8 cellular contexts compared by ENCODE assay signal in genomic region chr6:32968770-32969684, GRCh38. TPM values are rescaled to one million over a fixed set of nuclear protein-coding genes. Genes with fewer than 3 reads are reported as not detected.
A peak's percentile ranks its signal among the peaks of the same experiment; 100 is the strongest.
DNase-seq lines count a peak whose midpoint lies in the region; TF ChIP-seq lines count a peak whose summit lies in the region.

No MANE protein-coding gene starts in this region.

- no peak for TF ChIP-seq EP300 in esophagus muscularis mucosa (IDR thresholded peaks at IDR 0.05)

- H2AFZ ChIP-seq in OCI-LY7 (ENCODE audit: low read length): 0 out of 2 replicates have a peak overlapping the region, but pooled peaks have one; percentile 2

- 2% methylated on average over 25 of the region's 47 CpGs for WGBS in esophagus muscularis mucosa

- intact Hi-C loops in OCI-LY7 (cut with micrococcal nuclease; ENCODE audit: unreplicated experiment): loop anchor here (1.0 kb wide), 1 partner anchor 16 kb away; the partner anchor contains the start of gene HLA-DMA
- intact Hi-C loops in esophagus muscularis mucosa (cut with DNase I): loop anchor here (5.0 kb wide), 1 partner anchor 37 kb away; no protein-coding TSS in a partner anchor

- H3K79me2 ChIP-seq in OCI-LY7 (ENCODE audit: insufficient read depth, low read depth, low read length): peaks cover 65% of the 10 kb centered on the region

- peaks cover 18% of the 10 kb centered on the region for H4K20me1 ChIP-seq in OCI-LY7 (ENCODE audit: insufficient read depth, low read length)

- CTCF ChIA-PET in OCI-LY7 (lab: Charles Lee; ENCODE audit: unreplicated experiment): interaction anchor here (0.6 to 1.9 kb wide), 4 partner anchors 14 to 122 kb away, joined by 4 to 6 read pairs (median 4); no protein-coding TSS in a partner anchor

- H3K4me3 ChIP-seq in OCI-LY7 (ENCODE audit: low read depth, low read length, poor library complexity, severe bottlenecking): peak overlapping the region; percentile 93
- H3K4me3 ChIP-seq in esophagus muscularis mucosa: peak overlapping the region; percentile 59 to 87 (median 76)
- H3K4me3 ChIP-seq in muscle layer of colon (ENCODE audit: low read depth in 1 of 2, low read length in 2 of 2): peak overlapping the region; percentile 84 to 98

- peaks cover 36% of the 10 kb centered on the region for H3K36me3 ChIP-seq in OCI-LY7 (ENCODE audit: insufficient read depth, low read length)
- peaks cover 0 to 19% (median 10%) of the 10 kb centered on the region in 4 donors for H3K36me3 ChIP-seq in esophagus muscularis mucosa
- H3K36me3 ChIP-seq in muscle layer of colon (ENCODE audit: insufficient read depth, low read length): peaks cover 7% of the 10 kb centered on the region

- H3K27me3 ChIP-seq in esophagus muscularis mucosa (no peaks in the 10 kb centered on the region), muscle layer of colon (ENCODE audit: control insufficient read depth in 1 of 2, insufficient read depth in 2 of 2, low read length in 2 of 2) (no peaks in the 10 kb centered on the region)

- H3K4me2 ChIP-seq in OCI-LY7 (ENCODE audit: low read length): peak overlapping the region; percentile 98

- no TSS peak for BruUV-seq in OCI-LY7 (replicated peaks; lab: Mats Ljungman, UMichigan)

- DNase-seq in NCI-H187 (lab: John Stamatoyannopoulos, UW): peak; percentile 19 to 46
- no peak for DNase-seq in NCI-H187 treated with DMSO at 0.1 percent for 48 hours (lab: John Stamatoyannopoulos, UW)
- DNase-seq in HS-27A (ENCODE audit: low read depth): peak; percentile 89
- peak; percentile 87 for DNase-seq in OCI-LY7 (ENCODE audit: low spot score)
- peak; percentile 83 for DNase-seq in activated T-cell treated with anti-CD3 and anti-CD28 coated beads, Interleukin-2, amount 50 U/mL, for 48 hours
- DNase-seq in esophagus muscularis mucosa (ENCODE audit: extremely low spot score): peak; percentile 93
- peak; percentile 86 for DNase-seq in stimulated activated naive CD4-positive, alpha-beta T cell treated with Interleukin-2 at 50 U/mL for 16 hours (lab: John Stamatoyannopoulos, UW)

- H3K9me3 ChIP-seq in OCI-LY7 (ENCODE audit: low read length) (no peaks in the 10 kb centered on the region), esophagus muscularis mucosa (no peaks in the 10 kb centered on the region), muscle layer of colon (ENCODE audit: low read length) (no peaks in the 10 kb centered on the region)

- H3K9me2 ChIP-seq in OCI-LY7 (ENCODE audit: insufficient read depth, low read length): no peaks in the 10 kb centered on the region

- POLR2A ChIA-PET in OCI-LY7 (lab: Charles Lee): interaction anchor here (0.6 to 7.8 kb wide), 14 partner anchors 9 to 154 kb away, joined by 3 to 203 read pairs (median 3); partner anchors contain the start of genes HLA-DMA and HLA-DMB

- TF ChIP-seq POLR2A in esophagus muscularis mucosa (IDR thresholded peaks at IDR 0.05; ENCODE audit: low read depth): peak; percentile 34

- peaks cover 20% of the 10 kb centered on the region for H3K4me1 ChIP-seq in OCI-LY7 (ENCODE audit: insufficient read depth, low read length, poor library complexity, severe bottlenecking)
- peaks cover 14 to 29% (median 22%) of the 10 kb centered on the region in 4 donors for H3K4me1 ChIP-seq in esophagus muscularis mucosa
- peaks cover 14% of the 10 kb centered on the region for H3K4me1 ChIP-seq in muscle layer of colon (ENCODE audit: insufficient read depth, low read length)

- H3K9ac ChIP-seq in muscle layer of colon (ENCODE audit: low read length): peak overlapping the region; percentile 97

- H3K27ac ChIP-seq in OCI-LY7 (ENCODE audit: low read depth, low read length, poor library complexity, severe bottlenecking) (peak overlapping the region; percentile 99), esophagus muscularis mucosa (replicated peaks in 1 of 4) (peak overlapping the region; percentile 97 to 100 (median 99)), muscle layer of colon (ENCODE audit: low read depth, low read length) (peak overlapping the region; percentile 100)

- TF ChIP-seq CTCF in OCI-LY7 (conservative IDR thresholded peaks at IDR 0.05; ENCODE audit: low read length) (peak; percentile 42; the same call in 1 of the 2 replicates), esophagus muscularis mucosa (IDR thresholded peaks at IDR 0.05) (peak in 1 of 3 experiments; percentile 5)

RNA-seq across cellular contexts. Expression of gene BRD2, which starts 0.6 kb away (rescaled TPM):
- total RNA-seq in OCI-LY7 (2014; rRNA removed; shearing (Covaris generic)): 236 and 237 TPM in 2 replicates
- 326 and 361 TPM in 2 replicates for total RNA-seq in OCI-LY7 (2022)
- 100 to 1,000 TPM; 107 to 148 (median 118) TPM for total RNA-seq in esophagus muscularis mucosa

RNA-seq across cellular contexts. Expression of gene HLA-DMA, which starts 16.1 kb away (rescaled TPM):
- total RNA-seq in OCI-LY7 (2014; rRNA removed; shearing (Covaris generic)): 175 and 207 TPM in 2 replicates
- total RNA-seq in OCI-LY7 (2022) (140 TPM in 2 replicates), esophagus muscularis mucosa (10 to 100 TPM; 17.2 to 26.0 (median 21.6) TPM)

RNA-seq across cellular contexts. Expression of gene HLA-DMB, which starts 28.2 kb away (rescaled TPM):
- 85.1 and 98.0 TPM in 2 replicates for total RNA-seq in OCI-LY7 (2014; rRNA removed; shearing (Covaris generic))
- total RNA-seq in OCI-LY7 (2022) (77.0 and 78.5 TPM in 2 replicates), esophagus muscularis mucosa (10 to 100 TPM in 2 of 4 donors, 1 to 10 TPM in 2; 8.0 to 17.2 (median 11.0) TPM)

RNA-seq across cellular contexts. Expression of gene HLA-DOA, which starts 40.4 kb away (rescaled TPM):
- 60.3 and 78.3 TPM in 2 replicates for total RNA-seq in OCI-LY7 (2014; rRNA removed; shearing (Covaris generic))
- total RNA-seq in OCI-LY7 (2022): 55.0 and 65.4 TPM in 2 replicates
- total RNA-seq in esophagus muscularis mucosa: 10 to 100 TPM in 2 of 4 donors, 1 to 10 TPM in 2; 3.8 to 11.5 (median 8.3) TPM

Comparison
In these comparisons a context has a peak if more than half of its experiments do, and no peak if none do; other contexts are left out.
1. RNA of gene HLA-DMA, which starts 16.1 kb away (total RNA-seq): 140 to 207 TPM in OCI-LY7; 17.2 to 26.0 TPM in esophagus muscularis mucosa; every median in the first group is over 4 times any median in the second.
2. RNA of gene HLA-DMB, which starts 28.2 kb away (total RNA-seq): 77.0 to 98.0 TPM in OCI-LY7; 8.0 to 17.2 TPM in esophagus muscularis mucosa; every median in the first group is over 4 times any median in the second.
3. Peak in every context shown above with its lines, with median percentiles within 50 percentile points of each other: H3K27ac ChIP-seq and H3K4me3 ChIP-seq.